ENCODE assay signal across 10 cellular contexts in genomic region chr11:57779275-57779674, GRCh38. TPM values are rescaled to one million over a fixed set of nuclear protein-coding genes. Genes with fewer than 3 reads are reported as not detected.
A peak's percentile ranks its signal among the peaks of the same experiment; 100 is the strongest.
DNase-seq lines count a peak whose midpoint lies in the region; ATAC-seq, FAIRE-seq and TF ChIP-seq lines count a peak whose summit lies in the region.
"Had no signal": no experiment of that assay in that cellular context is flagged by ENCODE, and none has a peak within 500 bp of the region (broad histone marks: within the 10 kb centered on the region; RNA-seq: fewer than 3 reads in every experiment).

No MANE protein-coding gene starts in this region.

- peak overlapping the region; percentile 42 for H3K4me3 ChIP-seq in HUES6 (ENCODE audit: low read depth, low read length)
- peak overlapping the region; percentile 54 for H3K4me3 ChIP-seq in coronary artery
- H3K4me3 ChIP-seq in left lung, result no peak overlapping the region

- no peak for DNase-seq in coronary artery (ENCODE audit: low spot score)
- no peak for DNase-seq in left lung
- DNase-seq in substantia nigra (lab: John Stamatoyannopoulos, UW), result peak in 31 of 49 donors; percentile 8 to 75 (median 33)
- no peak for DNase-seq in GM19239 (ENCODE audit: insufficient read length, low spot score)
- DNase-seq in HuH-7.5 (ENCODE audit: low spot score), result no peak
- no peak for DNase-seq in GM10266 (ENCODE audit: extremely low spot score)

- TF ChIP-seq CTCF in coronary artery (IDR thresholded peaks at IDR 0.05), result no peak
- TF ChIP-seq CTCF in left lung (IDR thresholded peaks at IDR 0.05), result no peak
- TF ChIP-seq CTCF in GM10266 (IDR thresholded peaks at IDR 0.05; ENCODE audit: control insufficient read depth, insufficient read depth, low read depth, missing control alignments), result no peak

- H3K27ac ChIP-seq in HUES6 (ENCODE audit: low read depth, low read length), result peak overlapping the region; percentile 97
- peak overlapping the region; percentile 83 to 86 for H3K27ac ChIP-seq in coronary artery
- H3K27ac ChIP-seq in left lung, result peak overlapping the region; percentile 82 to 88
- H3K27ac ChIP-seq in substantia nigra (ENCODE audit: low read depth, low read length, poor library complexity, severe bottlenecking), result peak overlapping the region; percentile 79

- peaks cover 84% of the 10 kb centered on the region for H3K4me1 ChIP-seq in HUES6 (ENCODE audit: control insufficient read depth, insufficient read depth, low read length)
- peaks cover 66 to 99% of the 10 kb centered on the region in 2 donors for H3K4me1 ChIP-seq in left lung

- peak; percentile 29 for ATAC-seq in left lung
- ATAC-seq in GM18519 (IDR thresholded peaks at IDR 0.05; ENCODE audit: low FRiP score, unreplicated experiment), result no peak

- H3K27me3 ChIP-seq in HUES6 (ENCODE audit: control insufficient read depth, insufficient read depth, low read length) (no peaks in the 10 kb centered on the region), left lung (no peaks in the 10 kb centered on the region)

- H3K36me3 ChIP-seq in HUES6 (ENCODE audit: control insufficient read depth, insufficient read depth, low read length), result no peaks in the 10 kb centered on the region
- no peaks in the 10 kb centered on the region for H3K36me3 ChIP-seq in left lung

- FAIRE-seq in GM19239 (lab: Jason Lieb, UNC), result no peak

- peak overlapping the region; percentile 84 for H3K9ac ChIP-seq in HUES6 (ENCODE audit: low read length)

- intact Hi-C loops in left lung (cut with DNase I), result no loop called here

- H3K9me3 ChIP-seq in HUES6 (ENCODE audit: control insufficient read depth, insufficient read depth, low read depth, low read length), result no peaks in the 10 kb centered on the region
- no peaks in the 10 kb centered on the region for H3K9me3 ChIP-seq in left lung

RNA-seq across cellular contexts. Expression of gene CTNND1, which starts 17.7 kb away (rescaled TPM):
- 100 to 1,000 TPM; 187 to 217 TPM for total RNA-seq in left lung

RNA-seq across cellular contexts. Expression of gene BTBD18, which starts 27.7 kb away (rescaled TPM):
- not detected for total RNA-seq in left lung
- total RNA-seq: epithelial cell of proximal tubule, subcutaneous adipose tissue had no signal

RNA-seq across cellular contexts. Expression of gene SELENOH, which starts 38.0 kb away (rescaled TPM):
- total RNA-seq in left lung, result 100 to 1,000 TPM in 1 of 2 donors, 10 to 100 TPM in 1; 94.1 to 108 TPM

Comparison
In these comparisons a context has a peak if more than half of its experiments do, and no peak if none do; other contexts are left out.
1. H3K4me3 ChIP-seq: peak in HUES6 (single experiment) and coronary artery (single experiment); none in left lung (0 of 2).
2. DNase-seq: peak in substantia nigra (31 of 49); none in coronary artery (single experiment), left lung (0 of 2), GM19239 (single experiment), HuH-7.5 (single experiment) and GM10266 (single experiment).
3. Peak in every context shown above with its lines, with median percentiles within 50 percentile points of each other: H3K27ac ChIP-seq.